In the genomic region with DNA sequence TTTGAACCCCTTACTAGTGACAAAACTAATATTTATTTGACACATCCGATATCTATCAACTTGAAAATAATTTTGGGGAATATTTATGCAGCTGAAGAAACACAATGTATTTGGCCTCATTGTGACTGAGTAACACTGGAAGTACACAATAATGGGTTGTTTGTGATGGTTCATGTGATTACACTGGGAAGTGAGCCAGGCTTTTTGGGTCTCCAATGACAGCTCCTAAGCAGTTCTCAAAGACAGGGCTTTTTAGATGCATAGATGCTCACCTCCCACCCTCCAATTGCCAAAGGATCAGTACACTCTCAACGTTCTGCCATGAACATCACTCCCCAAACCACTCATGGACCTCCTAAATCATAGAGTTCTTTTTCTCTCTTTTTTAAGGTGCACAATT, we compare ENCODE assay signal across 27 cellular contexts.
DNase-seq lines count a peak whose midpoint lies in the region; ATAC-seq lines count a peak whose summit lies in the region.
"Had no signal": no experiment of that assay in that cellular context is flagged by ENCODE, and none has a peak within 500 bp of the region (broad histone marks: within the 10 kb centered on the region; RNA-seq: fewer than 3 reads in every experiment).

No MANE protein-coding gene starts in this region.

- no peaks in the 10 kb centered on the region for H3K9me3 ChIP-seq in MG63
- H3K9me3 ChIP-seq: heart left ventricle, lower lobe of right lung, mucosa of descending colon had no signal

- DNase-seq in NCI-H345 (lab: John Stamatoyannopoulos, UW) (peak; percentile 31), NCI-H345 treated with DMSO at 0.1 percent for 48 hours (lab: John Stamatoyannopoulos, UW; ENCODE audit: unreplicated experiment) (no peak), caudate nucleus (lab: John Stamatoyannopoulos, UW) (peak in 43 of 61 donors; percentile 13 to 86 (median 61)), MG63 (no peak)
- no peak for DNase-seq in activated CD4-positive, alpha-beta T cell treated with anti-CD3 and anti-CD28 coated beads for 48 hours
- DNase-seq: 8988T; activated CD4-positive, alpha-beta T cell treated with anti-CD3 and anti-CD28 coated beads for 4 hours; activated CD8-positive, alpha-beta memory T cell treated with anti-CD3 and anti-CD28 coated beads for 24 hours; activated T-cell treated with anti-CD3 and anti-CD28 coated beads for 4 hours; Calu3; central memory CD4-positive, alpha-beta T cell; DMS79 treated with DMSO at 0.1 percent for 48 hours; erythroblast; GDM1; heart left ventricle; Kasumi-1; lower lobe of right lung; mucosa of descending colon; natural killer cell; NCI-H524 treated with DMSO at 0.1 percent for 48 hours; SHP77; WERI-Rb-1 had no signal

- no peaks in the 10 kb centered on the region for H3K36me3 ChIP-seq in MG63
- H3K36me3 ChIP-seq: heart left ventricle, lower lobe of right lung, WERI-Rb-1 had no signal

- ATAC-seq in GM18498 (IDR thresholded peaks at IDR 0.05; ENCODE audit: unreplicated experiment) (no peak), HG03280 (IDR thresholded peaks at IDR 0.05; ENCODE audit: unreplicated experiment) (no peak)
- ATAC-seq: heart left ventricle; lower lobe of right lung; mucosa of descending colon; natural killer cell; Panc1; stimulated activated memory B cell treated with anti-CD40 and anti-IgM and Interleukin-4, amounts not matched to agents 10 μg/mL and 1 μg/mL and 100 μg/mL, for 72 hours had no signal

- no peak overlapping the region for H3K4me3 ChIP-seq in MG63
- H3K4me3 ChIP-seq: heart left ventricle, lower lobe of right lung, mucosa of descending colon had no signal

- H3K27ac ChIP-seq in caudate nucleus (ENCODE audit: low read depth, low read length) (peak overlapping the region; percentile 98), layer of hippocampus (ENCODE audit: low read depth, low read length) (peak overlapping the region; percentile 94)
- H3K27ac ChIP-seq: heart left ventricle, lower lobe of right lung, WERI-Rb-1 had no signal

- H3K27me3 ChIP-seq in layer of hippocampus (ENCODE audit: control insufficient read depth, insufficient read depth, low read length) (no peaks in the 10 kb centered on the region), MG63 (peaks cover 40% of the 10 kb centered on the region)

Comparison
In these comparisons a context has a peak if more than half of its experiments do, and no peak if none do; other contexts are left out.
1. DNase-seq: peak in NCI-H345 (single experiment) and caudate nucleus (43 of 61); none in NCI-H345 treated with DMSO at 0.1 percent for 48 hours (single experiment), MG63 (single experiment) and activated CD4-positive, alpha-beta T cell treated with anti-CD3 and anti-CD28 coated beads for 48 hours (single experiment).